In the genomic region with DNA sequence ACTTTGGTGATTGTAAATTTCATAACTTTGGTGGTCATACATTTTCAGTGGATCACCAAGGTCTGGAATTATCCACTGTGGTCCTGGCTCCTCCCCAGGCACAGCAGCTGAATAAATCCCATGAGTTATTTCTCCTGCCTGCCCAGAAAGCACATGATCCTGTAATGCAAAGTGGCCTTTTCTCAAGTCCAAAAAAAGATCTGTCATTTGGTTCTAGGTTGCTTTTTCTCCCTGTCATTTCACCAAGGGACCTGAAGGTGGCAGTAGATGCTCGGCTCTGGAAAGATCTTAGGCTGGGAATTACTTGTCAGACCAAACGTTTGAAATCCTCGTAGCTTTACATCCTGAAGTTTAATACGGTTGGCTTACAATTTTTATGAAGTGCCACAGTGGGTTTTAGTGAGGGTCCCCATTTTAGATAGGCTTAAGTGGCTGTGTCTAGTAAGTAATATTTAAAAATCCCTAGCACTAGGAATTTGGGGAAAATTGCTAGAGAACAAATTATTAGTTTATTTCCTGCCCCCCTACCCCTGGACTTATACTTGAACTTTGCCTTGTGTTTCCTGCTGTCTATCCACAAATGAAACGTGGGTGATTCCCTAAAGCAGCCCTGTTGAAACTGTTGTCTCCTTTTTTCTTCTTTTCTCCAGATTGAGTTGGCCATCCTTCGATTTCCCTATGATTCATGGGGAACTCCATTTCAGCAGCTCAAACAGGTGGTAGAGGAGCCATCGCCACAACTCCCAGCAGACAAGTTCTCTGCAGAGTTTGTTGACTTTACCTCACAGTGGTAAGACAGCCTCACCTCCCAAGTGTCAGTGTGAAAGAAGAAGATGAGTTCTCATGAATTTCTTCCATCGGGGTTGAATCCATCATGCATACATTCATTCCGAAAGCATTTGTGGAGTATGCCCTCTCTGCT, we compare ENCODE assay signal across 9 cellular contexts.
DNase-seq lines count a peak whose midpoint lies in the region; ATAC-seq, FAIRE-seq and TF ChIP-seq lines count a peak whose summit lies in the region.
"Had no signal": no experiment of that assay in that cellular context is flagged by ENCODE, and none has a peak within 500 bp of the region (broad histone marks: within the 10 kb centered on the region; RNA-seq: fewer than 3 reads in every experiment).

No MANE protein-coding gene starts in this region.

- H3K36me3 ChIP-seq in RWPE2 (ENCODE audit: low read depth), result no peaks in the 10 kb centered on the region

- FAIRE-seq in A204.1 (lab: Jason Lieb, UNC), result peak; percentile 90
- FAIRE-seq: frontal cortex had no signal

- no peak overlapping the region for H3K27ac Mint-ChIP-seq in nephron progenitor cell

- H3K4me1 ChIP-seq in RWPE2 (ENCODE audit: insufficient read depth, poor library complexity, severe bottlenecking), result no peaks in the 10 kb centered on the region

- peaks cover 95% of the 10 kb centered on the region for H3K36me3 Mint-ChIP-seq in nephron progenitor cell (ENCODE audit: low read depth)

- peak; percentile 60; the same call in 2 of the 3 replicates for ATAC-seq in RWPE2 (ENCODE audit: low read depth)
- no peak for ATAC-seq in activated CD4-positive, CD25-positive, alpha-beta regulatory T cell treated with anti-CD3 and anti-CD28 coated beads, Interleukin-2, amount 50 U/mL, for 24 hours
- no peak for ATAC-seq in HG02763 (IDR thresholded peaks at IDR 0.05; ENCODE audit: unreplicated experiment)

- H3K27me3 Mint-ChIP-seq in nephron progenitor cell (ENCODE audit: low read depth, poor library complexity), result no peaks in the 10 kb centered on the region

- H3K4me1 Mint-ChIP-seq in nephron progenitor cell, result no peaks in the 10 kb centered on the region

- no peak overlapping the region for H3K4me3 Mint-ChIP-seq in nephron progenitor cell

- H3K4me3 ChIP-seq in RWPE2 (ENCODE audit: severe bottlenecking), result no peak overlapping the region

- H3K27ac ChIP-seq in RWPE2 (ENCODE audit: poor library complexity, severe bottlenecking), result no peak overlapping the region

- TF ChIP-seq CTCF in RWPE2 (IDR thresholded peaks at IDR 0.05; ENCODE audit: poor library complexity, severe bottlenecking) (peak; percentile 94), nephron progenitor cell (IDR thresholded peaks at IDR 0.05) (peak; percentile 77)

- H3K9me3 Mint-ChIP-seq in nephron progenitor cell, result peaks cover 3% of the 10 kb centered on the region

- no peaks in the 10 kb centered on the region for H3K27me3 ChIP-seq in RWPE2 (ENCODE audit: insufficient read depth, poor library complexity, severe bottlenecking)

- H3K9me3 ChIP-seq in RWPE2 (ENCODE audit: severe bottlenecking), result no peaks in the 10 kb centered on the region

- peak; percentile 70 for DNase-seq in EL
- peak; percentile 73 to 81 for DNase-seq in Kasumi-1 (lab: John Stamatoyannopoulos, UW)
- DNase-seq in RWPE2 (ENCODE audit: low spot score), result no peak
- DNase-seq in fibroblast of gingiva (ENCODE audit: low read depth), result peak; percentile 56
- DNase-seq in nephron progenitor cell, result peak; percentile 35
